Comparison of ENCODE assay signal across 8 cellular contexts in the genomic region with DNA sequence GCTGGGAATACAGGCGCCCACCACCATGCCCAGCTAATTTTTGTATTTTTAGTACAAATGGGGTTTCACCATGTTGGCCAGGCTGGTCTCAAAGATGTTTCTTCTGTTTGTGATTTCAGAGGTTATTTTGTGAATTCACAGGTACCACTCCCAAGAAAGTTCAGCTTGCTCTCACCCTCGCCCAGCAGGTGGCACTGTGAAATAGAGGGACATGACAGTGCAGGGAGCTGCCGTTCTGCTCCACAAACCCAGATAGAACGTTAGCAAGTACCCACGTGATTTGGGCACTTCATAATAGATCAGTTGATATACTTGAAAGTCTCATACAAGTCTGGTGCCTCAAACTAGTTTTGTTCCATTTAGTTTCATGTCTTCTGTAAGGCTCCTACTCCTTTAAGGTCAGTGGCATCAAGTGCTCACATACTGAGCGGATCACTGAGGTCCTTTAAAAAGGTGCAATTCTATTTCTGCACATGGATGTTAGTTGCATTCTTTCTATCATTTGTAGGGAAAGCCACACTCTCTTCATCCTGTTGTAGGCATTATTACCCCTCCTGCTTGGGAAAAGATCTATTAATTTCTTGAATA. TPM values are rescaled to one million over a fixed set of nuclear protein-coding genes. Genes with fewer than 3 reads are reported as not detected.
DNase-seq lines count a peak whose midpoint lies in the region; ATAC-seq, FAIRE-seq and TF ChIP-seq lines count a peak whose summit lies in the region.

No MANE protein-coding gene starts in this region.

- H3K4me3 Mint-ChIP-seq in activated T-helper 1 cell treated with anti-CD3 and anti-CD28 coated beads, Interleukin-12 subunit alpha, Interleukin-12 subunit beta, Interleukin-2, Interleukin-4 antibody, amounts not matched to agents 30 ng/mL and 10 ng/mL and 1 ng/mL, durations not matched to agents 14 hours and 24 hours and 36 hours, result no peak overlapping the region

- H2AFZ ChIP-seq in osteoblast (ENCODE audit: low read length), result no peak overlapping the region

- POLR2A ChIA-PET in RWPE1 (lab: Yijun Ruan, JAX; ENCODE audit: low non-redundant PET), result no interaction called here

- peaks cover 42% of the 10 kb centered on the region for H3K4me1 Mint-ChIP-seq in activated T-helper 1 cell treated with anti-CD3 and anti-CD28 coated beads, Interleukin-12 subunit alpha, Interleukin-12 subunit beta, Interleukin-2, Interleukin-4 antibody, amounts not matched to agents 30 ng/mL and 10 ng/mL and 1 ng/mL, durations not matched to agents 14 hours and 24 hours and 36 hours (ENCODE audit: low read depth)

- H3K4me2 ChIP-seq in osteoblast (ENCODE audit: insufficient read depth, low read length), result peak overlapping the region; percentile 34

- H3K4me3 ChIP-seq in foreskin fibroblast (ENCODE audit: low read depth in 1 of 2, low read length in 2 of 2) (no peak overlapping the region), osteoblast (ENCODE audit: insufficient read depth, low read length) (no peak overlapping the region), testis (no peak overlapping the region)

- no peaks in the 10 kb centered on the region for H3K27me3 Mint-ChIP-seq in activated T-helper 1 cell treated with anti-CD3 and anti-CD28 coated beads, Interleukin-12 subunit alpha, Interleukin-12 subunit beta, Interleukin-2, Interleukin-4 antibody, amounts not matched to agents 30 ng/mL and 10 ng/mL and 1 ng/mL, durations not matched to agents 14 hours and 24 hours and 36 hours (ENCODE audit: insufficient read depth)

- peaks cover 5% of the 10 kb centered on the region for H3K9me3 Mint-ChIP-seq in activated T-helper 1 cell treated with anti-CD3 and anti-CD28 coated beads, Interleukin-12 subunit alpha, Interleukin-12 subunit beta, Interleukin-2, Interleukin-4 antibody, amounts not matched to agents 30 ng/mL and 10 ng/mL and 1 ng/mL, durations not matched to agents 14 hours and 24 hours and 36 hours

- peak; percentile 69 for ATAC-seq in GM21529 (IDR thresholded peaks at IDR 0.05; ENCODE audit: unreplicated experiment)

- no peaks in the 10 kb centered on the region for H3K79me2 ChIP-seq in osteoblast (ENCODE audit: insufficient read depth, low read length)

- WGBS in testis, 2 donors, result 44 to 47% methylated on average over 6 of the region's 6 CpGs

- CTCF ChIA-PET in RWPE1 (lab: Yijun Ruan, JAX), result interaction anchor here (0.6 to 1.1 kb wide), 10 partner anchors 12 to 1547 kb away, joined by 3 to 7 read pairs (median 4); no protein-coding TSS in a partner anchor

- H3K9me3 ChIP-seq in osteoblast (ENCODE audit: low read depth, low read length) (no peaks in the 10 kb centered on the region), testis (no peaks in the 10 kb centered on the region)

- H3K4me1 ChIP-seq in osteoblast (ENCODE audit: insufficient read depth, low read length) (peaks cover 34% of the 10 kb centered on the region), testis (no peaks in the 10 kb centered on the region)

- H3K27ac Mint-ChIP-seq in activated T-helper 1 cell treated with anti-CD3 and anti-CD28 coated beads, Interleukin-12 subunit alpha, Interleukin-12 subunit beta, Interleukin-2, Interleukin-4 antibody, amounts not matched to agents 30 ng/mL and 10 ng/mL and 1 ng/mL, durations not matched to agents 14 hours and 24 hours and 36 hours, result no peak overlapping the region

- H4K20me1 ChIP-seq in osteoblast (ENCODE audit: insufficient read depth, low read length), result no peaks in the 10 kb centered on the region

- TF ChIP-seq CTCF in D721Med (IDR thresholded peaks at IDR 0.05; ENCODE audit: insufficient read depth, missing control alignments) (peak; percentile 86), RWPE1 (conservative IDR thresholded peaks at IDR 0.05; ENCODE audit: low read depth) (peak; percentile 55), foreskin fibroblast (IDR thresholded peaks at IDR 0.05; ENCODE audit: low read depth, low read length) (peak; percentile 65), osteoblast (IDR thresholded peaks at IDR 0.05; ENCODE audit: extremely low read depth, low read depth, low read length) (peak; percentile 81), testis (IDR thresholded peaks at IDR 0.05) (peak; percentile 57 to 74 (median 62))

- DNase-seq in D721Med (ENCODE audit: insufficient read length, low spot score) (no peak), LHCN-M2 (ENCODE audit: low read depth) (peak; percentile 66), RWPE1 (ENCODE audit: low spot score) (peak; percentile 50), foreskin fibroblast (peak; percentile 66 to 84), osteoblast (ENCODE audit: insufficient read length, low spot score, missing footprints) (peak; percentile 61), testis (peak; percentile 77)
- DNase-seq in activated T-helper 1 cell treated with anti-CD3 and anti-CD28 coated beads, Interleukin-12 subunit alpha, Interleukin-12 subunit beta, Interleukin-2, Interleukin-4 antibody, amounts not matched to agents 30 ng/mL and 10 ng/mL and 1 ng/mL, durations not matched to agents 14 hours and 24 hours and 36 hours (ENCODE audit: low spot score), result peak; percentile 73

- H3K27ac ChIP-seq in RWPE1, result no peak overlapping the region
- H3K27ac ChIP-seq in osteoblast (ENCODE audit: low read depth, low read length), result no peak overlapping the region
- H3K27ac ChIP-seq in testis, result no peak overlapping the region

- intact Hi-C loops in activated T-helper 1 cell treated with anti-CD3 and anti-CD28 coated beads, Interleukin-12 subunit alpha, Interleukin-12 subunit beta, Interleukin-2, Interleukin-4 antibody, amounts not matched to agents 30 ng/mL and 10 ng/mL and 1 ng/mL, durations not matched to agents 14 hours and 24 hours and 36 hours (cut with micrococcal nuclease), result loop anchor here (1.0 to 2.0 kb wide), 5 partner anchors 7 to 521 kb away; no protein-coding TSS in a partner anchor
- intact Hi-C loops in testis (cut with DNase I; ENCODE audit: low total_unique reads), result no loop called here

- no peak for TF ChIP-seq POLR2A in testis (IDR thresholded peaks at IDR 0.05)

- no peaks in the 10 kb centered on the region for H3K36me3 ChIP-seq in osteoblast (ENCODE audit: insufficient read depth, low read length)
- no peaks in the 10 kb centered on the region for H3K36me3 ChIP-seq in testis (ENCODE audit: low read depth, missing control alignments)

- peaks cover 11% of the 10 kb centered on the region for H3K36me3 Mint-ChIP-seq in activated T-helper 1 cell treated with anti-CD3 and anti-CD28 coated beads, Interleukin-12 subunit alpha, Interleukin-12 subunit beta, Interleukin-2, Interleukin-4 antibody, amounts not matched to agents 30 ng/mL and 10 ng/mL and 1 ng/mL, durations not matched to agents 14 hours and 24 hours and 36 hours (ENCODE audit: low read depth)

- no peak for FAIRE-seq in D721Med (lab: Jason Lieb, UNC)

- H3K27me3 ChIP-seq in osteoblast (ENCODE audit: insufficient read depth, low read length) (no peaks in the 10 kb centered on the region), testis (no peaks in the 10 kb centered on the region)

RNA-seq across cellular contexts. Expression of gene FILIP1L, which starts 45.4 kb away (rescaled TPM):
- total RNA-seq in LHCN-M2 (2014; rRNA removed) (2.2 and 4.7 TPM in 2 replicates), osteoblast (5.8 and 5.9 TPM in 2 replicates), testis (10 to 100 TPM; 16.7 to 20.1 TPM)
- polyA plus RNA-seq in LHCN-M2 (2012), result 3.1 TPM
- 2.0 and 2.9 TPM in 2 replicates for total RNA-seq in activated T-helper 1 cell treated with anti-CD3 and anti-CD28 coated beads, Interleukin-12 subunit alpha, Interleukin-12 subunit beta, Interleukin-2, Interleukin-4 antibody, amounts not matched to agents 30 ng/mL and 10 ng/mL and 1 ng/mL, durations not matched to agents 14 hours and 24 hours and 36 hours
- 16.5 TPM for polyA plus RNA-seq in testis (ENCODE audit: insufficient read depth, low read depth, low replicate concordance)
